8 cellular contexts compared by ENCODE assay signal in the genomic region with DNA sequence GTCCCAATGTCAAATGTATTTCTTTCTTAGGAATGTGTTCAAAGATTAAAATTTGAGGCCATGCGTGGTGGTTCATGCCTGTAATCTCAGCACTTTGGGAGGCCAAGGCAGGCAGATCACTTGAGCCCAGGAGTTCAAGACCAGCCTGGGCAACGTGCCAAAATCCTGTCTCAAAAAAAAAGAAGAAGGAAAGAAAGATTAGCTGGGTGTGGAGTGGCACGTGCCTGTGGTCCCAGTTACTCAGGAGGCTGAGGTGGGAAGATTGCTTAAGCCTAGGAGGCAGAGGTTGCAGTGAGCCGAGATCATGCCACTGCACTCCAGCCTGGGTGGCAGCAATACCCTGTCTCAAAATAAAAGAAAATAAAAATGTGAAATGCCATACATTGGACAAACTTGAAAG.
DNase-seq lines count a peak whose midpoint lies in the region; TF ChIP-seq lines count a peak whose summit lies in the region.
"Not testable (repeated sequence)": the region's sequence is repeated elsewhere in the genome, so short reads cannot be mapped to it uniquely, and the experiment has no call there.

No MANE protein-coding gene starts in this region.

- peak overlapping the region; percentile 84 for H3K27ac Mint-ChIP-seq in type B pancreatic cell

- DNase-seq in EL (peak; percentile 22), MV-4-11 (lab: John Stamatoyannopoulos, UW) (peak; percentile 90), OCI-M1 (lab: John Stamatoyannopoulos, UW) (peak; percentile 66), amniotic epithelial cell (ENCODE audit: low read depth) (peak; percentile 77), fibroblast of villous mesenchyme (ENCODE audit: low read depth) (peak; percentile 16), myocyte (ENCODE audit: low read depth) (peak; percentile 29)
- DNase-seq in type B pancreatic cell (ENCODE audit: extremely low spot score, unreplicated experiment), result not testable (repeated sequence)

- H3K27me3 Mint-ChIP-seq in type B pancreatic cell, result not testable (repeated sequence)

- H3K9me3 Mint-ChIP-seq in type B pancreatic cell, result peaks cover 18% of the 10 kb centered on the region

- not testable (repeated sequence) for H3K4me3 ChIP-seq in fibroblast of villous mesenchyme (ENCODE audit: low read depth, low read length)

- TF ChIP-seq EP300 in Ishikawa (IDR thresholded peaks at IDR 0.05; ENCODE audit: borderline replicate concordance), result not testable (repeated sequence)

- H3K36me3 Mint-ChIP-seq in type B pancreatic cell, result not testable (repeated sequence)

- peak overlapping the region; percentile 50 for H3K4me3 Mint-ChIP-seq in type B pancreatic cell

- H3K4me1 Mint-ChIP-seq in type B pancreatic cell (ENCODE audit: unreplicated experiment), result peaks cover 43% of the 10 kb centered on the region

- TF ChIP-seq RAD21 in Ishikawa (IDR thresholded peaks at IDR 0.05; ENCODE audit: low read depth), result not testable (repeated sequence)

- not testable (repeated sequence) for TF ChIP-seq CTCF in fibroblast of villous mesenchyme (IDR thresholded peaks at IDR 0.05; ENCODE audit: insufficient read depth, low read depth, low read length); type B pancreatic cell (conservative IDR thresholded peaks at IDR 0.05)

TF ChIP-seq in Ishikawa, 13 proteins besides CTCF, POLR2A, EP300 and RAD21:
- TF ChIP-seq NFIC (IDR thresholded peaks at IDR 0.05) (peak; percentile 77), TCF12 (IDR thresholded peaks at IDR 0.05; ENCODE audit: low read depth) (0 out of 2 replicates have a peak, but pooled peaks have one; percentile 27), MAX (IDR thresholded peaks at IDR 0.05) (peak; percentile 87), CEBPB (IDR thresholded peaks at IDR 0.05) (peak; percentile 78), TEAD4 (IDR thresholded peaks at IDR 0.05) (peak; percentile 10; the same call in 1 of the 2 replicates)
- TF ChIP-seq, protein P1, sequence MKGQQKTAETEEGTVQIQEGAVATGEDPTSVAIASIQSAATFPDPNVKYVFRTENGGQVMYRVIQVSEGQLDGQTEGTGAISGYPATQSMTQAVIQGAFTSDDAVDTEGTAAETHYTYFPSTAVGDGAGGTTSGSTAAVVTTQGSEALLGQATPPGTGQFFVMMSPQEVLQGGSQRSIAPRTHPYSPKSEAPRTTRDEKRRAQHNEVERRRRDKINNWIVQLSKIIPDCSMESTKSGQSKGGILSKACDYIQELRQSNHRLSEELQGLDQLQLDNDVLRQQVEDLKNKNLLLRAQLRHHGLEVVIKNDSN (IDR thresholded peaks at IDR 0.05), result peak; percentile 70
